Comparison of ENCODE assay signal across 8 cellular contexts in the genomic region with DNA sequence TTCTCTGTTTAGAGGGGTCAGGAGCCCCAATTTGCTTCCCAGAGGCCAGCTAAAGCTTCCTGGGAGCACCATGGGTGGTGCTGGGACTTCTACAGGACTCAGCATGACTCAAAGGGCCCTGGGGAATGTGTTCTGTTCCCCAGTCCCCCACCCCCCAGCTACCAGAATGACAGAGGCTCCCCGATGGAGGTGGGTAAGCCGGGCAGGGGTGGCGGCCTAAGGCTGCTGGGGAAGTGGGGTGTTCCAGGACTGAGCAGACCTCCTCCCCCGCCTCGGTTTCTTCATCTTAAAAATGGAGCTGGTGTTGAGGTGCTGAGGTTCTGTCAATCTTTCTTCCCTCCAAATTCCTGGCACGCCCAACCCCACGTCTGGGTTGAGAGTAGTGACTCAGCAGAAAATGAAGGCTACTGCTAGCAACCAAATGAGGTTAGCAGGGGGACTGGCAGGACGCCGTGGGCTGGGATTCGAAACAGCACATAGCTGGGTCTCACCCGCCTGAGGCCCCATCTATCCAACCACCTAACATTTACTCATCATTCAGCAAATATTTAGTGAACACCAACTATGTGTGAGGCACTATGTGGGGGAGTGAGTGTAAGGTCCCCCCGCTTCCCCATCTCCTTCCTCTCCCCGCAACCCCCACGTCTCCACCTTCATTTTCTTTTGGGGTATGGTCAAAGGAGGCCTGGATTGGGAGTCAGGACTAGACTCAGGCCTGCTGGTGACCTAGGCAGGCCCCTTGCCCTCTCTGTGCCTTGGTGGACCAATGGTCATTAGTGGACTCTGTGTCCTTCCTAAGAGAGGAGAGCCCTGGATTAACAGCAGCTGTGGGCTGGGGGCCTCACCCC. TPM values are rescaled to one million over a fixed set of nuclear protein-coding genes. Genes with fewer than 3 reads are reported as not detected.
DNase-seq lines count a peak whose midpoint lies in the region; ATAC-seq and TF ChIP-seq lines count a peak whose summit lies in the region.

No MANE protein-coding gene starts in this region.

- H3K4me3 ChIP-seq in left ventricle myocardium inferior (no peak overlapping the region), skeletal muscle tissue (ENCODE audit: low read length in 3 of 3) (no peak overlapping the region)

- H3K27ac ChIP-seq in left ventricle myocardium inferior (replicated peaks) = peak overlapping the region; percentile 74
- H3K27ac ChIP-seq in skeletal muscle tissue (ENCODE audit: low read depth, low read length) = peak overlapping the region; percentile 75

- TF ChIP-seq CTCF in left ventricle myocardium inferior (IDR thresholded peaks at IDR 0.05; ENCODE audit: borderline replicate concordance) = no peak

- peak overlapping the region in 1 of 3 donors; percentile 16 for H3K9ac ChIP-seq in skeletal muscle tissue (ENCODE audit: low read depth in 1 of 3, low read length in 3 of 3)

- intact Hi-C loops in left ventricle myocardium inferior (cut with micrococcal nuclease) = no loop called here

- H3K27me3 ChIP-seq in left ventricle myocardium inferior (ENCODE audit: low read depth) = peaks cover 10% of the 10 kb centered on the region
- peaks cover 0 to 9% (median 9%) of the 10 kb centered on the region in 3 donors for H3K27me3 ChIP-seq in skeletal muscle tissue (ENCODE audit: control insufficient read depth in 3 of 3, insufficient read depth in 3 of 3, low read length in 3 of 3)

- H3K4me1 Mint-ChIP-seq in activated T-helper 17 cell treated with anti-CD3 and anti-CD28 coated beads, Interleukin-2, amount 50 U/mL, for 72 hours = peaks cover 15% of the 10 kb centered on the region

- H3K9me3 ChIP-seq in left ventricle myocardium inferior (replicated peaks) (peaks cover 3% of the 10 kb centered on the region), skeletal muscle tissue (ENCODE audit: control insufficient read depth in 3 of 3, low read length in 3 of 3) (no peaks in the 10 kb centered on the region)

- H3K4me1 ChIP-seq in left ventricle myocardium inferior (peaks cover 41% of the 10 kb centered on the region), skeletal muscle tissue (ENCODE audit: control insufficient read depth in 3 of 3, insufficient read depth in 3 of 3, low read length in 3 of 3) (peaks cover 27 to 33% (median 32%) of the 10 kb centered on the region in 3 donors)

- peak overlapping the region; percentile 68 for H3K27ac Mint-ChIP-seq in activated T-helper 17 cell treated with anti-CD3 and anti-CD28 coated beads, Interleukin-2, amount 50 U/mL, for 72 hours

- H3K36me3 ChIP-seq in left ventricle myocardium inferior = no peaks in the 10 kb centered on the region
- H3K36me3 ChIP-seq in skeletal muscle tissue (ENCODE audit: control insufficient read depth in 3 of 3, insufficient read depth in 3 of 3, low read length in 3 of 3) = no peaks in the 10 kb centered on the region

- H3K9me3 Mint-ChIP-seq in activated T-helper 17 cell treated with anti-CD3 and anti-CD28 coated beads, Interleukin-2, amount 50 U/mL, for 72 hours = no peaks in the 10 kb centered on the region

- peaks cover 8% of the 10 kb centered on the region for H3K27me3 Mint-ChIP-seq in activated T-helper 17 cell treated with anti-CD3 and anti-CD28 coated beads, Interleukin-2, amount 50 U/mL, for 72 hours

- peak; percentile 76 for ATAC-seq in activated T-helper 17 cell treated with anti-CD3 and anti-CD28 coated beads, Interleukin-2, amount 50 U/mL, for 72 hours (replicated peaks)
- ATAC-seq in HG03342 (IDR thresholded peaks at IDR 0.05; ENCODE audit: unreplicated experiment) = no peak
- ATAC-seq in GM21423 (IDR thresholded peaks at IDR 0.05; ENCODE audit: unreplicated experiment) = no peak

- H3K36me3 Mint-ChIP-seq in activated T-helper 17 cell treated with anti-CD3 and anti-CD28 coated beads, Interleukin-2, amount 50 U/mL, for 72 hours (ENCODE audit: low read depth) = no peaks in the 10 kb centered on the region

- peak; percentile 16 to 38 for DNase-seq in stimulated activated CD4-positive, alpha-beta T cell treated with anti-CD3 and anti-CD28 coated beads, Interleukin-2, amount 100 ng/mL, for 24 hours
- DNase-seq in stimulated activated CD4-positive, alpha-beta T cell treated with anti-CD3 and anti-CD28 coated beads, Interleukin-2, amount 100 ng/mL, for 48 hours = no peak
- DNase-seq in left ventricle myocardium inferior (peak; percentile 61), inferior parietal cortex (ENCODE audit: extremely low spot score) (no peak)

- peak overlapping the region; percentile 74 for H3K4me3 Mint-ChIP-seq in activated T-helper 17 cell treated with anti-CD3 and anti-CD28 coated beads, Interleukin-2, amount 50 U/mL, for 72 hours

RNA-seq across cellular contexts. Expression of a gene that starts 50.2 kb away (rescaled TPM):
- not detected for total RNA-seq in activated T-helper 17 cell treated with anti-CD3 and anti-CD28 coated beads, Interleukin-2, amount 50 U/mL, for 72 hours
- total RNA-seq in left ventricle myocardium inferior = not detected
- not detected for total RNA-seq in skeletal muscle tissue

RNA-seq across cellular contexts. Expression of a gene that starts 55.3 kb away (rescaled TPM):
- total RNA-seq in activated T-helper 17 cell treated with anti-CD3 and anti-CD28 coated beads, Interleukin-2, amount 50 U/mL, for 72 hours = 10 to 100 TPM; 27.2 to 61.1 TPM
- total RNA-seq in left ventricle myocardium inferior (63.4 TPM), skeletal muscle tissue (18.8 TPM)

Comparison
In these comparisons a context has a peak if more than half of its experiments do, and no peak if none do; other contexts are left out.
1. DNase-seq: peak in stimulated activated CD4-positive, alpha-beta T cell treated with anti-CD3 and anti-CD28 coated beads, Interleukin-2, amount 100 ng/mL, for 24 hours (2 of 2) and left ventricle myocardium inferior (single experiment); none in stimulated activated CD4-positive, alpha-beta T cell treated with anti-CD3 and anti-CD28 coated beads, Interleukin-2, amount 100 ng/mL, for 48 hours (0 of 2) and inferior parietal cortex (single experiment).